ENCODE assay signal across 13 cellular contexts in genomic region chr1:185480545-185480944, GRCh38.
"Had no signal": no experiment of that assay in that cellular context is flagged by ENCODE, and none has a peak within 500 bp of the region (broad histone marks: within the 10 kb centered on the region; RNA-seq: fewer than 3 reads in every experiment).

No MANE protein-coding gene starts in this region.

- ATAC-seq: heart left ventricle; natural killer cell treated with Interleukin-12 subunit alpha and Interleukin-12 subunit beta and Interleukin-15 and Interleukin-18, amount 100 ng/mL, for 72 hours; stimulated activated naive CD8-positive, alpha-beta T cell treated with anti-CD3 and anti-CD28 coated beads, Interleukin-15, Interleukin-2, amounts not matched to agents 100 U/mL and 50 U/mL, for 24 hours; upper lobe of right lung had no signal

- H3K27me3 ChIP-seq: heart left ventricle, sigmoid colon, upper lobe of right lung had no signal

- H3K4me1 ChIP-seq: sigmoid colon had no signal

- H3K4me3 ChIP-seq: heart left ventricle, sigmoid colon, upper lobe of right lung had no signal

- H3K27ac Mint-ChIP-seq: activated naive CD8-positive, alpha-beta T cell; natural killer cell treated with Interleukin-12 subunit alpha and Interleukin-12 subunit beta and Interleukin-15 and Interleukin-18, amount 100 ng/mL, for 72 hours; T-helper 1 cell treated with Interleukin-12 subunit alpha and Interleukin-12 subunit beta and Interleukin-4 antibody, amounts not matched to agents 30 μg/mL and 1 μg/mL, for 36 hours had no signal

- H3K36me3 ChIP-seq: heart left ventricle, sigmoid colon, upper lobe of right lung had no signal

- H3K4me3 Mint-ChIP-seq: activated naive CD8-positive, alpha-beta T cell; brain; natural killer cell treated with Interleukin-12 subunit alpha and Interleukin-12 subunit beta and Interleukin-15 and Interleukin-18, amount 100 ng/mL, for 72 hours; T-helper 1 cell treated with Interleukin-12 subunit alpha and Interleukin-12 subunit beta and Interleukin-4 antibody, amounts not matched to agents 30 μg/mL and 1 μg/mL, for 36 hours had no signal

- H3K27me3 Mint-ChIP-seq: activated naive CD8-positive, alpha-beta T cell; brain; natural killer cell treated with Interleukin-12 subunit alpha and Interleukin-12 subunit beta and Interleukin-15 and Interleukin-18, amount 100 ng/mL, for 72 hours had no signal

- H3K9me3 ChIP-seq: heart left ventricle, sigmoid colon, upper lobe of right lung had no signal

- DNase-seq: activated effector memory CD4-positive, alpha-beta T cell treated with anti-CD3 and anti-CD28 coated beads, Interleukin-2, amount 50 U/mL, for 16 hours; activated T-cell treated with anti-CD3 and anti-CD28 coated beads, Interleukin-2, amount 50 U/mL, for 1 hour; cerebellar nuclear complex; foreskin melanocyte; heart left ventricle; sigmoid colon; stimulated activated CD4-positive, alpha-beta T cell treated with anti-CD3 and anti-CD28 coated beads, Interleukin-12 subunit alpha, Interleukin-12 subunit beta, amount 100 ng/mL, for 4 hours; stimulated activated naive CD8-positive, alpha-beta T cell treated with anti-CD3 and anti-CD28 coated beads, Interleukin-15, Interleukin-2, amounts not matched to agents 100 U/mL and 50 U/mL, for 24 hours; upper lobe of right lung had no signal

- H3K27ac ChIP-seq: heart left ventricle, sigmoid colon, upper lobe of right lung had no signal

- H3K9me3 Mint-ChIP-seq: natural killer cell treated with Interleukin-12 subunit alpha and Interleukin-12 subunit beta and Interleukin-15 and Interleukin-18, amount 100 ng/mL, for 72 hours had no signal

- H3K36me3 Mint-ChIP-seq: activated naive CD8-positive, alpha-beta T cell; brain; natural killer cell treated with Interleukin-12 subunit alpha and Interleukin-12 subunit beta and Interleukin-15 and Interleukin-18, amount 100 ng/mL, for 72 hours had no signal
